In the genomic region with DNA sequence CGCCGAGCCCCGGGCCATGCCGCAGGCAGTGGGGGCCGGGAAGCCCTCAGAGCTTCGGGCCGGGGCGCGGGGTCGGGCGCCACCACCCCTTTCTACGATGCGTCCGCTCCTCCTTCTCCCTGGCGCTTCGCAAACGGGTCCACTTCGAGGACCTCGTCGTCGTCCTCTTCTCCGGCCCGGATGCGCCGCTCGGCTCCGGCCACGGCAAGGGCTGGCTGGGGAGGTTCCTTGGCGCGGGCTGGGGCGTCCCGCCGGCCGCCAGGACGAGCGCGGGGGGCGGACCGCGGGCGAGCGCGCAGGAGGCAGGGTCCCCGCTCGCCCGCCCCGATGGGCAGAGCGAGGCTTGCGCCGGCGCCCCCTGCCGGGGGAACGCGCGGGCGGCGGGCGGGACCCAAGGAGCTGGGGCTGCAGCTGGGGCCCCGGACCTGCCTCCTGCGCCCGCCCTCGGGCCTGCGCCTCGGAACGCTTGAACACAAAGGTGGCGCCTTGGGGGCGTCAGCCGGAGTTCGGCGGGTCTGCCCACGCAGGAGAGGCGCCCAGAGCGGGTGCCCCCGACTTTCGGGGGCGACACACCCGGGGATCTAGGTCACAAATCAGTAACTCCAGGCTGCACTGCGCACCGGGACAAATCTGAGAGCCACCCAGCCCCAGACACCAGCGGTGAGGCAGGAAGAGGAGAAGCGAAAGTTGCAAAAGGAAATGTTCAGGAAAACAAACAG, we compare ENCODE assay signal across 8 cellular contexts. TPM values are rescaled to one million over a fixed set of nuclear protein-coding genes. Genes with fewer than 3 reads are reported as not detected.
DNase-seq lines count a peak whose midpoint lies in the region; ATAC-seq and TF ChIP-seq lines count a peak whose summit lies in the region.

Gene ROR2, minus strand, starts transcription at position 283 of the 719 bp plus-strand sequence.

- H3K4me3 Mint-ChIP-seq in CD4-positive, alpha-beta T cell, result no peak within 1 kb of the TSS
- peak within 1 kb of the TSS; percentile 74 for H3K4me3 Mint-ChIP-seq in activated naive CD8-positive, alpha-beta T cell

- peaks cover 77% of the 10 kb centered on the region for H3K27me3 ChIP-seq in CD4-positive, alpha-beta T cell (ENCODE audit: control insufficient read depth, insufficient read depth, low read length)
- peaks cover 25 to 84% (median 71%) of the 10 kb centered on the region in 7 donors for H3K27me3 ChIP-seq in heart right ventricle
- no peaks in the 10 kb centered on the region for H3K27me3 ChIP-seq in rectal smooth muscle tissue (ENCODE audit: control insufficient read depth, insufficient read depth, low read length)

- H3K9ac ChIP-seq in rectal smooth muscle tissue (ENCODE audit: low read length), result peak within 1 kb of the TSS; percentile 61

- intact Hi-C loops in CD4-positive, alpha-beta T cell (cut with DNase I, micrococcal nuclease), result loop anchor here in 1 of 2 experiments (10.0 kb wide), 1 partner anchor 175 kb away; no protein-coding TSS in a partner anchor
- intact Hi-C loops in heart right ventricle (cut with DNase I), result loop anchor here (1.0 to 10.0 kb wide), 6 partner anchors 105 to 185 kb away; no protein-coding TSS in a partner anchor

- peaks cover 7% of the 10 kb centered on the region for H3K9me3 ChIP-seq in CD4-positive, alpha-beta T cell (ENCODE audit: control insufficient read depth, low read length)
- H3K9me3 ChIP-seq in heart right ventricle, result peaks cover 0 to 11% (median 4%) of the 10 kb centered on the region in 11 donors

- POLR2A ChIA-PET in CD4-positive, alpha-beta T cell (lab: Charles Lee), result no interaction called here

- CTCF ChIA-PET in CD4-positive, alpha-beta T cell (lab: Charles Lee), result no interaction called here

- H3K27me3 Mint-ChIP-seq in CD4-positive, alpha-beta T cell, result peaks cover 80% of the 10 kb centered on the region
- H3K27me3 Mint-ChIP-seq in activated naive CD8-positive, alpha-beta T cell, result peaks cover 45% of the 10 kb centered on the region

- H3K27ac ChIP-seq in CD4-positive, alpha-beta T cell (ENCODE audit: low read depth, low read length), result no peak within 1 kb of the TSS
- peak within 1 kb of the TSS in 2 of 10 donors; percentile 13 to 75 for H3K27ac ChIP-seq in heart right ventricle
- H3K27ac ChIP-seq in rectal smooth muscle tissue (ENCODE audit: low read depth, low read length), result peak within 1 kb of the TSS; percentile 91

- WGBS in heart right ventricle, 2 donors, result 1% methylated on average over 76 to 81 of the region's 81 CpGs

- H3K36me3 Mint-ChIP-seq in CD4-positive, alpha-beta T cell (ENCODE audit: low read depth), result no peaks in the 10 kb centered on the region
- H3K36me3 Mint-ChIP-seq in activated naive CD8-positive, alpha-beta T cell, result no peaks in the 10 kb centered on the region

- DNase-seq in CD4-positive, alpha-beta T cell, result peak in 4 of 10 experiments; percentile 5 to 26 (median 14)
- peak; percentile 87 for DNase-seq in NCI-H774 (lab: John Stamatoyannopoulos, UW)
- DNase-seq in heart right ventricle, result peak; percentile 19 to 65
- no peak for DNase-seq in SIG-M5 (lab: John Stamatoyannopoulos, UW)

- H3K36me3 ChIP-seq in heart right ventricle (no peaks in the 10 kb centered on the region), rectal smooth muscle tissue (ENCODE audit: control insufficient read depth, insufficient read depth, low read length) (no peaks in the 10 kb centered on the region)

- TF ChIP-seq CTCF in CD4-positive, alpha-beta T cell (IDR thresholded peaks at IDR 0.05), result no peak
- peak; percentile 27 to 61 (median 52) for TF ChIP-seq CTCF in heart right ventricle (IDR thresholded peaks at IDR 0.05)

- H3K4me1 ChIP-seq in heart right ventricle (peaks cover 0 to 33% (median 15%) of the 10 kb centered on the region in 9 donors), rectal smooth muscle tissue (ENCODE audit: control insufficient read depth, insufficient read depth, low read length) (peaks cover 21% of the 10 kb centered on the region)

- no peaks in the 10 kb centered on the region for H3K9me3 Mint-ChIP-seq in CD4-positive, alpha-beta T cell
- H3K9me3 Mint-ChIP-seq in activated naive CD8-positive, alpha-beta T cell (ENCODE audit: low read depth), result no peaks in the 10 kb centered on the region

- peak within 1 kb of the TSS; percentile 28 to 57 (median 49) for H3K4me3 ChIP-seq in heart right ventricle
- H3K4me3 ChIP-seq in rectal smooth muscle tissue (ENCODE audit: low read length), result peak within 1 kb of the TSS; percentile 72

- no peaks in the 10 kb centered on the region for H3K4me1 Mint-ChIP-seq in CD4-positive, alpha-beta T cell (ENCODE audit: low read depth)
- H3K4me1 Mint-ChIP-seq in activated naive CD8-positive, alpha-beta T cell (ENCODE audit: low read depth), result peaks cover 6% of the 10 kb centered on the region

- ATAC-seq in CD4-positive, alpha-beta T cell (ENCODE audit: poor library complexity), result peak; percentile 51
- ATAC-seq in GM21723 (IDR thresholded peaks at IDR 0.05; ENCODE audit: unreplicated experiment) (peak; percentile 63), heart right ventricle (peak; percentile 40 to 90 (median 78)), GM19351 (IDR thresholded peaks at IDR 0.05; ENCODE audit: unreplicated experiment) (no peak)

- no peak within 1 kb of the TSS for H3K27ac Mint-ChIP-seq in CD4-positive, alpha-beta T cell
- no peak within 1 kb of the TSS for H3K27ac Mint-ChIP-seq in activated naive CD8-positive, alpha-beta T cell

RNA-seq across cellular contexts. Expression of gene ROR2, which starts in this region (rescaled TPM):
- total RNA-seq in CD4-positive, alpha-beta T cell, result not detected
- 1 to 10 TPM in 1 of 10 donors, under 1 TPM in 9; 0.11 to 1.4 (median 0.43) TPM for total RNA-seq in heart right ventricle
- polyA plus RNA-seq in heart right ventricle, result under 1 TPM; 0.44 to 0.49 TPM

Comparison
In these comparisons a context has a peak if more than half of its experiments do, and no peak if none do; other contexts are left out.
1. Peak in ATAC-seq in CD4-positive, alpha-beta T cell; RNA of the gene not detected or under 1 TPM.